ENCODE assay signal across 1 cellular context in the genomic region with DNA sequence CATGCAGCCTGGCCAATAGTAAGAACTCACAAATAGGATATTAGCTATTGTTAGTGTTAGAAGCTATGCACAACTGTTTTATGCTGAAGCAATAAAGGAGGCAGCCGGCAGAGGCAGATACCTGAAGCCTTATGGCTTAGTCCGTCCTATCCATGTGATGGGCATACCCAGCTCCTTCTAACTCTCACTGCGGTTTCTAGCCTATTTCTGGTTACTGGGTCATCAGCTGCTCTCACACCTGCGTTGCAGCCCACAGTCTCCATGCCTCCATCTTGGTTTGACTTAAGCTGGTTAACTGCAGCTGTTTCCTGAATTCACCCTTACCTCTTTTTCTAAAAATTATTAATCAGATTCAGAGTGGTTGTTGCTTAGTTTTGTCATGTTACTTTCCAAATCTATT.
TF ChIP-seq lines count a peak whose summit lies in the region.

No MANE protein-coding gene starts in this region.

TF ChIP-seq in GM23338, 12 proteins besides CTCF, POLR2A, EP300 and RAD21 (continued from another document):
- TF ChIP-seq, protein P1, sequence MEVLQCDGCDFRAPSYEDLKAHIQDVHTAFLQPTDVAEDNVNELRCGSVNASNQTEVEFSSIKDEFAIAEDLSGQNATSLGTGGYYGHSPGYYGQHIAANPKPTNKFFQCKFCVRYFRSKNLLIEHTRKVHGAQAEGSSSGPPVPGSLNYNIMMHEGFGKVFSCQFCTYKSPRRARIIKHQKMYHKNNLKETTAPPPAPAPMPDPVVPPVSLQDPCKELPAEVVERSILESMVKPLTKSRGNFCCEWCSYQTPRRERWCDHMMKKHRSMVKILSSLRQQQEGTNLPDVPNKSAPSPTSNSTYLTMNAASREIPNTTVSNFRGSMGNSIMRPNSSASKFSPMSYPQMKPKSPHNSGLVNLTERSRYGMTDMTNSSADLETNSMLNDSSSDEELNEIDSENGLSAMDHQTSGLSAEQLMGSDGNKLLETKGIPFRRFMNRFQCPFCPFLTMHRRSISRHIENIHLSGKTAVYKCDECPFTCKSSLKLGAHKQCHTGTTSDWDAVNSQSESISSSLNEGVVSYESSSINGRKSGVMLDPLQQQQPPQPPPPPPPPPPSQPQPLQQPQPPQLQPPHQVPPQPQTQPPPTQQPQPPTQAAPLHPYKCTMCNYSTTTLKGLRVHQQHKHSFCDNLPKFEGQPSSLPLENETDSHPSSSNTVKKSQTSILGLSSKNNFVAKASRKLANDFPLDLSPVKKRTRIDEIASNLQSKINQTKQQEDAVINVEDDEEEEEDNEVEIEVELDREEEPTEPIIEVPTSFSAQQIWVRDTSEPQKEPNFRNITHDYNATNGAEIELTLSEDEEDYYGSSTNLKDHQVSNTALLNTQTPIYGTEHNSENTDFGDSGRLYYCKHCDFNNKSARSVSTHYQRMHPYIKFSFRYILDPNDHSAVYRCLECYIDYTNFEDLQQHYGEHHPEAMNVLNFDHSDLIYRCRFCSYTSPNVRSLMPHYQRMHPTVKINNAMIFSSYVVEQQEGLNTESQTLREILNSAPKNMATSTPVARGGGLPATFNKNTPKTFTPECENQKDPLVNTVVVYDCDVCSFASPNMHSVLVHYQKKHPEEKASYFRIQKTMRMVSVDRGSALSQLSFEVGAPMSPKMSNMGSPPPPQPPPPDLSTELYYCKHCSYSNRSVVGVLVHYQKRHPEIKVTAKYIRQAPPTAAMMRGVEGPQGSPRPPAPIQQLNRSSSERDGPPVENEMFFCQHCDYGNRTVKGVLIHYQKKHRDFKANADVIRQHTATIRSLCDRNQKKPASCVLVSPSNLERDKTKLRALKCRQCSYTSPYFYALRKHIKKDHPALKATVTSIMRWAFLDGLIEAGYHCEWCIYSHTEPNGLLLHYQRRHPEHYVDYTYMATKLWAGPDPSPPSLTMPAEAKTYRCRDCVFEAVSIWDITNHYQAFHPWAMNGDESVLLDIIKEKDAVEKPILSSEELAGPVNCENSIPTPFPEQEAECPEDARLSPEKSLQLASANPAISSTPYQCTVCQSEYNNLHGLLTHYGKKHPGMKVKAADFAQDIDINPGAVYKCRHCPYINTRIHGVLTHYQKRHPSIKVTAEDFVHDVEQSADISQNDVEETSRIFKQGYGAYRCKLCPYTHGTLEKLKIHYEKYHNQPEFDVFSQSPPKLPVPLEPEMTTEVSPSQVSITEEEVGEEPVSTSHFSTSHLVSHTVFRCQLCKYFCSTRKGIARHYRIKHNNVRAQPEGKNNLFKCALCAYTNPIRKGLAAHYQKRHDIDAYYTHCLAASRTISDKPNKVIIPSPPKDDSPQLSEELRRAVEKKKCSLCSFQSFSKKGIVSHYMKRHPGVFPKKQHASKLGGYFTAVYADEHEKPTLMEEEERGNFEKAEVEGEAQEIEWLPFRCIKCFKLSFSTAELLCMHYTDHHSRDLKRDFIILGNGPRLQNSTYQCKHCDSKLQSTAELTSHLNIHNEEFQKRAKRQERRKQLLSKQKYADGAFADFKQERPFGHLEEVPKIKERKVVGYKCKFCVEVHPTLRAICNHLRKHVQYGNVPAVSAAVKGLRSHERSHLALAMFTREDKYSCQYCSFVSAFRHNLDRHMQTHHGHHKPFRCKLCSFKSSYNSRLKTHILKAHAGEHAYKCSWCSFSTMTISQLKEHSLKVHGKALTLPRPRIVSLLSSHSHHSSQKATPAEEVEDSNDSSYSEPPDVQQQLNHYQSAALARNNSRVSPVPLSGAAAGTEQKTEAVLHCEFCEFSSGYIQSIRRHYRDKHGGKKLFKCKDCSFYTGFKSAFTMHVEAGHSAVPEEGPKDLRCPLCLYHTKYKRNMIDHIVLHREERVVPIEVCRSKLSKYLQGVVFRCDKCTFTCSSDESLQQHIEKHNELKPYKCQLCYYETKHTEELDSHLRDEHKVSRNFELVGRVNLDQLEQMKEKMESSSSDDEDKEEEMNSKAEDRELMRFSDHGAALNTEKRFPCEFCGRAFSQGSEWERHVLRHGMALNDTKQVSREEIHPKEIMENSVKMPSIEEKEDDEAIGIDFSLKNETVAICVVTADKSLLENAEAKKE (CRISPR knock-in tag; IDR thresholded peaks at IDR 0.05) = no peak
- TF ChIP-seq, protein P2, sequence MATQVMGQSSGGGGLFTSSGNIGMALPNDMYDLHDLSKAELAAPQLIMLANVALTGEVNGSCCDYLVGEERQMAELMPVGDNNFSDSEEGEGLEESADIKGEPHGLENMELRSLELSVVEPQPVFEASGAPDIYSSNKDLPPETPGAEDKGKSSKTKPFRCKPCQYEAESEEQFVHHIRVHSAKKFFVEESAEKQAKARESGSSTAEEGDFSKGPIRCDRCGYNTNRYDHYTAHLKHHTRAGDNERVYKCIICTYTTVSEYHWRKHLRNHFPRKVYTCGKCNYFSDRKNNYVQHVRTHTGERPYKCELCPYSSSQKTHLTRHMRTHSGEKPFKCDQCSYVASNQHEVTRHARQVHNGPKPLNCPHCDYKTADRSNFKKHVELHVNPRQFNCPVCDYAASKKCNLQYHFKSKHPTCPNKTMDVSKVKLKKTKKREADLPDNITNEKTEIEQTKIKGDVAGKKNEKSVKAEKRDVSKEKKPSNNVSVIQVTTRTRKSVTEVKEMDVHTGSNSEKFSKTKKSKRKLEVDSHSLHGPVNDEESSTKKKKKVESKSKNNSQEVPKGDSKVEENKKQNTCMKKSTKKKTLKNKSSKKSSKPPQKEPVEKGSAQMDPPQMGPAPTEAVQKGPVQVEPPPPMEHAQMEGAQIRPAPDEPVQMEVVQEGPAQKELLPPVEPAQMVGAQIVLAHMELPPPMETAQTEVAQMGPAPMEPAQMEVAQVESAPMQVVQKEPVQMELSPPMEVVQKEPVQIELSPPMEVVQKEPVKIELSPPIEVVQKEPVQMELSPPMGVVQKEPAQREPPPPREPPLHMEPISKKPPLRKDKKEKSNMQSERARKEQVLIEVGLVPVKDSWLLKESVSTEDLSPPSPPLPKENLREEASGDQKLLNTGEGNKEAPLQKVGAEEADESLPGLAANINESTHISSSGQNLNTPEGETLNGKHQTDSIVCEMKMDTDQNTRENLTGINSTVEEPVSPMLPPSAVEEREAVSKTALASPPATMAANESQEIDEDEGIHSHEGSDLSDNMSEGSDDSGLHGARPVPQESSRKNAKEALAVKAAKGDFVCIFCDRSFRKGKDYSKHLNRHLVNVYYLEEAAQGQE (IDR thresholded peaks at IDR 0.05; ENCODE audit: unreplicated experiment) = no peak
- TF ChIP-seq POLR2AphosphoS5 (IDR thresholded peaks at IDR 0.05; ENCODE audit: low read depth) (no peak), ZNF331 (CRISPR knock-in tag; IDR thresholded peaks at IDR 0.05; ENCODE audit: low read depth) (no peak)
